In the genomic region with DNA sequence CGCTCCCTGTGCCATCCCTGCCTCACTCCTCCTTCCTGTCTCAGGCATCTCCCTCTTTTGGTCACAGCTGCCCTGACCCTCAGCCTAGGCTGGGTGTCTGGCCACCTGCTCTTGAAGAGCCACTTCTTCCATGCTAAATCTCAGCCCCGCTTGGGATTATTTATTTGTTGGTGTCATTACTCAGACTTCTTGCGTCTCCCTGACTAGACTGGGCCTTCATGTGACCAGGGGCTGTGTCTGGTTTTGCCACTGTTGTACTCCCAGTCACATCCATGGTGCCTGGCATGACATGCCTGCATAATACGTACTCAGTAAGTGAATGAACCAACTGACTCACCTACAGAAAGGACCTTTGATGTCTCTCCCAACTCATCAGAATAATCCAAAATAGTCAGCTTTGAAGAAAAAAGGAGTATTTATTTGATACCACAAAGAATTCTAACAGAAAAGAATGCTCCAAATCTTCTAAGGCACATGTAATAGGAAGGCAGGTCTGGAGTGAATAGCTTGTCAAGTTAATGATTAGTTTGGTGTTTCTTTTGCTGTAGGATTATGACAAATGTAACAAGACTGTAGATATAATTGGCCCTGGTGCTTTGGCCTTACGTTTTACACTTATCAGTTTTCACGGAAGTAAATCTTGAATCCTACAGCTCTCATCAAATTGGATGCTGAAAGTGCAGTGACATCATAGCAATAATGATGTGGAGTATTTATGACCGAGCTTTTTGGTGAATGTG, we compare ENCODE assay signal across 1 cellular context.
TF ChIP-seq lines count a peak whose summit lies in the region.

No MANE protein-coding gene starts in this region.

TF ChIP-seq in A549, 52 proteins besides CTCF, POLR2A, EP300 and RAD21 (continued from another document):
- TF ChIP-seq, protein P1, sequence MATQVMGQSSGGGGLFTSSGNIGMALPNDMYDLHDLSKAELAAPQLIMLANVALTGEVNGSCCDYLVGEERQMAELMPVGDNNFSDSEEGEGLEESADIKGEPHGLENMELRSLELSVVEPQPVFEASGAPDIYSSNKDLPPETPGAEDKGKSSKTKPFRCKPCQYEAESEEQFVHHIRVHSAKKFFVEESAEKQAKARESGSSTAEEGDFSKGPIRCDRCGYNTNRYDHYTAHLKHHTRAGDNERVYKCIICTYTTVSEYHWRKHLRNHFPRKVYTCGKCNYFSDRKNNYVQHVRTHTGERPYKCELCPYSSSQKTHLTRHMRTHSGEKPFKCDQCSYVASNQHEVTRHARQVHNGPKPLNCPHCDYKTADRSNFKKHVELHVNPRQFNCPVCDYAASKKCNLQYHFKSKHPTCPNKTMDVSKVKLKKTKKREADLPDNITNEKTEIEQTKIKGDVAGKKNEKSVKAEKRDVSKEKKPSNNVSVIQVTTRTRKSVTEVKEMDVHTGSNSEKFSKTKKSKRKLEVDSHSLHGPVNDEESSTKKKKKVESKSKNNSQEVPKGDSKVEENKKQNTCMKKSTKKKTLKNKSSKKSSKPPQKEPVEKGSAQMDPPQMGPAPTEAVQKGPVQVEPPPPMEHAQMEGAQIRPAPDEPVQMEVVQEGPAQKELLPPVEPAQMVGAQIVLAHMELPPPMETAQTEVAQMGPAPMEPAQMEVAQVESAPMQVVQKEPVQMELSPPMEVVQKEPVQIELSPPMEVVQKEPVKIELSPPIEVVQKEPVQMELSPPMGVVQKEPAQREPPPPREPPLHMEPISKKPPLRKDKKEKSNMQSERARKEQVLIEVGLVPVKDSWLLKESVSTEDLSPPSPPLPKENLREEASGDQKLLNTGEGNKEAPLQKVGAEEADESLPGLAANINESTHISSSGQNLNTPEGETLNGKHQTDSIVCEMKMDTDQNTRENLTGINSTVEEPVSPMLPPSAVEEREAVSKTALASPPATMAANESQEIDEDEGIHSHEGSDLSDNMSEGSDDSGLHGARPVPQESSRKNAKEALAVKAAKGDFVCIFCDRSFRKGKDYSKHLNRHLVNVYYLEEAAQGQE (IDR thresholded peaks at IDR 0.05) = no peak
- TF ChIP-seq MAZ (IDR thresholded peaks at IDR 0.05; ENCODE audit: borderline replicate concordance, low read depth, low read length) (no peak), ZC3H11A (IDR thresholded peaks at IDR 0.05) (no peak), HOXA7 (CRISPR knock-in tag; IDR thresholded peaks at IDR 0.05) (no peak), JUNB (IDR thresholded peaks at IDR 0.05) (no peak), HEYL (CRISPR knock-in tag; IDR thresholded peaks at IDR 0.05) (no peak), RARB (CRISPR knock-in tag; IDR thresholded peaks at IDR 0.05) (no peak)
- TF ChIP-seq, protein P2, sequence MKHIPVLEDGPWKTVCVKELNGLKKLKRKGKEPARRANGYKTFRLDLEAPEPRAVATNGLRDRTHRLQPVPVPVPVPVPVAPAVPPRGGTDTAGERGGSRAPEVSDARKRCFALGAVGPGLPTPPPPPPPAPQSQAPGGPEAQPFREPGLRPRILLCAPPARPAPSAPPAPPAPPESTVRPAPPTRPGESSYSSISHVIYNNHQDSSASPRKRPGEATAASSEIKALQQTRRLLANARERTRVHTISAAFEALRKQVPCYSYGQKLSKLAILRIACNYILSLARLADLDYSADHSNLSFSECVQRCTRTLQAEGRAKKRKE (CRISPR knock-in tag; IDR thresholded peaks at IDR 0.05; ENCODE audit: low read depth) = no peak
